ENCODE assay signal across 16 cellular contexts in the genomic region with DNA sequence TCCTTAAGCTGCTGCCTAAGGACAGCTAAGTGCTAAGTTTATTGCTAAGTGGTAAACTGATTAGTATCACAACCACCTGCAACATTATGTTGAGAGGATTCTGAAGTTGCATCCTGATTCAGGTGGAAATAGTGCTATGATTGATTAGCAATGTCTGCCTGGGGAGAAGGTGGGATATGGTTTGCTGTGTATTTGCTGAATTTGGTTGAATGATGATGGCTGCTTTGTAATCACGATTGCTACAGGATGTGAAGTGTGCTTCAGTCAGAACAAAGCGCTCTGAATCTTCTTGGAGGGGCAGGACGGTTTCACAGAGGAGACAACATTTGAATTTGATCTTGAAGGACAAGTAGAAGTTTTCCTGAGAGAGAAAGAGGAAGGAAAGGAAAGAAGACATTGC.
DNase-seq lines count a peak whose midpoint lies in the region; ATAC-seq lines count a peak whose summit lies in the region.
"Had no signal": no experiment of that assay in that cellular context is flagged by ENCODE, and none has a peak within 500 bp of the region (broad histone marks: within the 10 kb centered on the region; RNA-seq: fewer than 3 reads in every experiment).

No MANE protein-coding gene starts in this region.

- no peak overlapping the region for H3K4me3 ChIP-seq in CD8-positive, alpha-beta memory T cell (ENCODE audit: low read length)
- H3K4me3 ChIP-seq: BLaER1 treated with 17β-estradiol and CSF1 and Interleukin-3, amounts not matched to agents 10 nM and 100 nM; HAP-1; SK-N-MC had no signal

- no peaks in the 10 kb centered on the region for H3K9me3 ChIP-seq in CD8-positive, alpha-beta memory T cell (ENCODE audit: low read length)
- H3K9me3 ChIP-seq: Caco-2, HAP-1 had no signal

- CTCF ChIA-PET in activated naive CD4-positive, alpha-beta T cell treated with anti-CD3 and anti-CD28 coated beads for 36 hours (lab: Charles Lee): interaction anchor here (1.0 to 1.5 kb wide), 3 partner anchors 10 to 146 kb away, joined by 3 to 5 read pairs (median 4); no protein-coding TSS in a partner anchor
- CTCF ChIA-PET in CD8-positive, alpha-beta memory T cell (lab: Charles Lee): no interaction called here

- DNase-seq in activated naive CD4-positive, alpha-beta T cell treated with anti-CD3 and anti-CD28 coated beads for 36 hours: no peak
- no peak for DNase-seq in activated naive CD4-positive, alpha-beta T cell treated with anti-CD3 and anti-CD28 coated beads, Interleukin-2, amount 50 U/mL, for 16 hours
- no peak for DNase-seq in CD8-positive, alpha-beta memory T cell
- DNase-seq in NCI-H82 treated with DMSO at 0.1 percent for 48 hours (lab: John Stamatoyannopoulos, UW; ENCODE audit: unreplicated experiment) (peak; percentile 26), NCI-H128 (lab: John Stamatoyannopoulos, UW; ENCODE audit: unreplicated experiment) (no peak)
- DNase-seq in stimulated activated effector memory CD8-positive, alpha-beta T cell treated with anti-CD3 and anti-CD28 coated beads, Interleukin-12 subunit alpha, Interleukin-12 subunit beta, amount 100 ng/mL, for 72 hours (ENCODE audit: low spot score in 2 of 2): no peak
- DNase-seq: Caco-2, NCI-H1436, NCI-H1930, OCI-M1, SHP77 had no signal

- intact Hi-C loops in activated naive CD4-positive, alpha-beta T cell treated with anti-CD3 and anti-CD28 coated beads for 36 hours (cut with micrococcal nuclease): no loop called here

- peaks cover 51% of the 10 kb centered on the region for H3K4me1 Mint-ChIP-seq in activated naive CD4-positive, alpha-beta T cell treated with anti-CD3 and anti-CD28 coated beads for 36 hours (ENCODE audit: low read depth)
- H3K4me1 Mint-ChIP-seq in CD8-positive, alpha-beta memory T cell: peaks cover 21 to 60% (median 59%) of the 10 kb centered on the region in 3 donors
- no peaks in the 10 kb centered on the region for H3K4me1 Mint-ChIP-seq in stimulated activated effector memory CD8-positive, alpha-beta T cell treated with anti-CD3 and anti-CD28 coated beads, Interleukin-12 subunit alpha, Interleukin-12 subunit beta, amount 100 ng/mL, for 72 hours

- H3K36me3 Mint-ChIP-seq in activated naive CD4-positive, alpha-beta T cell treated with anti-CD3 and anti-CD28 coated beads for 36 hours (ENCODE audit: low read depth): no peaks in the 10 kb centered on the region
- no peaks in the 10 kb centered on the region for H3K36me3 Mint-ChIP-seq in CD8-positive, alpha-beta memory T cell
- no peaks in the 10 kb centered on the region for H3K36me3 Mint-ChIP-seq in stimulated activated effector memory CD8-positive, alpha-beta T cell treated with anti-CD3 and anti-CD28 coated beads, Interleukin-12 subunit alpha, Interleukin-12 subunit beta, amount 100 ng/mL, for 72 hours

- H3K4me3 Mint-ChIP-seq in activated naive CD4-positive, alpha-beta T cell treated with anti-CD3 and anti-CD28 coated beads for 36 hours: peak overlapping the region; percentile 5
- H3K4me3 Mint-ChIP-seq in CD8-positive, alpha-beta memory T cell: peak overlapping the region in 3 of 7 donors; percentile 19 to 47 (median 24)
- H3K4me3 Mint-ChIP-seq in stimulated activated effector memory CD8-positive, alpha-beta T cell treated with anti-CD3 and anti-CD28 coated beads, Interleukin-12 subunit alpha, Interleukin-12 subunit beta, amount 100 ng/mL, for 72 hours: no peak overlapping the region

- peaks cover 44% of the 10 kb centered on the region for H3K4me1 ChIP-seq in CD8-positive, alpha-beta memory T cell (ENCODE audit: insufficient read depth, low read length)
- H3K4me1 ChIP-seq: Caco-2, HAP-1 had no signal

- H3K27ac ChIP-seq in CD8-positive, alpha-beta memory T cell (ENCODE audit: low read depth, low read length): no peak overlapping the region
- H3K27ac ChIP-seq: BLaER1 treated with 17β-estradiol and CSF1 and Interleukin-3, amounts not matched to agents 10 nM and 100 nM; KMS-11; SK-N-MC had no signal

- H3K36me3 ChIP-seq in CD8-positive, alpha-beta memory T cell (ENCODE audit: insufficient read depth, low read length): no peaks in the 10 kb centered on the region
- H3K36me3 ChIP-seq: HAP-1 had no signal

- H3K27me3 ChIP-seq in CD8-positive, alpha-beta memory T cell (ENCODE audit: insufficient read depth, low read length, poor library complexity, severe bottlenecking): no peaks in the 10 kb centered on the region
- H3K27me3 ChIP-seq: BLaER1 treated with 17β-estradiol and CSF1 and Interleukin-3, amounts not matched to agents 10 nM and 100 nM had no signal

- ATAC-seq in stimulated activated effector memory CD8-positive, alpha-beta T cell treated with anti-CD3 and anti-CD28 coated beads, Interleukin-12 subunit alpha, Interleukin-12 subunit beta, amount 100 ng/mL, for 72 hours: peak; percentile 8
- ATAC-seq in GM18517 (IDR thresholded peaks at IDR 0.05; ENCODE audit: unreplicated experiment): no peak

- no peaks in the 10 kb centered on the region for H3K27me3 Mint-ChIP-seq in activated naive CD4-positive, alpha-beta T cell treated with anti-CD3 and anti-CD28 coated beads for 36 hours (ENCODE audit: low read depth)
- H3K27me3 Mint-ChIP-seq in CD8-positive, alpha-beta memory T cell: no peaks in the 10 kb centered on the region

- H3K27ac Mint-ChIP-seq in activated naive CD4-positive, alpha-beta T cell treated with anti-CD3 and anti-CD28 coated beads for 36 hours: peak overlapping the region; percentile 39
- H3K27ac Mint-ChIP-seq in CD8-positive, alpha-beta memory T cell: peak overlapping the region in 6 of 8 donors; percentile 0 to 91 (median 28)
- H3K27ac Mint-ChIP-seq in stimulated activated effector memory CD8-positive, alpha-beta T cell treated with anti-CD3 and anti-CD28 coated beads, Interleukin-12 subunit alpha, Interleukin-12 subunit beta, amount 100 ng/mL, for 72 hours: no peak overlapping the region

- H3K9me3 Mint-ChIP-seq in activated naive CD4-positive, alpha-beta T cell treated with anti-CD3 and anti-CD28 coated beads for 36 hours: no peaks in the 10 kb centered on the region
- no peaks in the 10 kb centered on the region for H3K9me3 Mint-ChIP-seq in CD8-positive, alpha-beta memory T cell
- peaks cover 4% of the 10 kb centered on the region for H3K9me3 Mint-ChIP-seq in stimulated activated effector memory CD8-positive, alpha-beta T cell treated with anti-CD3 and anti-CD28 coated beads, Interleukin-12 subunit alpha, Interleukin-12 subunit beta, amount 100 ng/mL, for 72 hours

- POLR2A ChIA-PET in CD8-positive, alpha-beta memory T cell (lab: Charles Lee): no interaction called here
